In the genomic region with DNA sequence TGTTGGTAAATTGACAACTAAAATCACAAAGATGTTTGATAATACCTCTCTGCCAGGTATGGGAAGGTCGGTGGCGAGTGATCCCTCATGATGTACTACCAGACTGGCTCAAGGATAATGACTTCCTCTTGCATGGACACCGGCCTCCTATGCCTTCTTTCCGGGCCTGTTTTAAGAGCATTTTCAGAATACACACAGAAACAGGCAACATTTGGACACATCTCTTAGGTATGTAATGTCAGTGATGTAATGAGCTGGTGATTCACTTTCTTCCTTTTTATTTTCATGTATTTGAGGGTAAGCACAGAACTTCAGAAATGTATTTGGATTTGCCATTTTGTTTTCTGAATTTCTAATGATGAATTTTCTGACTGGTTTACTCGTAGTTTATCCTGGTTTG, we compare ENCODE assay signal across 14 cellular contexts. TPM values are rescaled to one million over a fixed set of nuclear protein-coding genes. Genes with fewer than 3 reads are reported as not detected.
A peak's percentile ranks its signal among the peaks of the same experiment; 100 is the strongest.
DNase-seq lines count a peak whose midpoint lies in the region; ATAC-seq and TF ChIP-seq lines count a peak whose summit lies in the region.
"Had no signal": no experiment of that assay in that cellular context is flagged by ENCODE, and none has a peak within 500 bp of the region (broad histone marks: within the 10 kb centered on the region; RNA-seq: fewer than 3 reads in every experiment).

No MANE protein-coding gene starts in this region.

- H3K27me3 Mint-ChIP-seq in chondrocyte (ENCODE audit: low read depth) (no peaks in the 10 kb centered on the region), mesothelial cell of epicardium (ENCODE audit: low read depth) (no peaks in the 10 kb centered on the region)

- peaks cover 72% of the 10 kb centered on the region for H3K4me1 Mint-ChIP-seq in chondrocyte (ENCODE audit: low read depth)
- peaks cover 74% of the 10 kb centered on the region for H3K4me1 Mint-ChIP-seq in mesothelial cell of epicardium

- H3K9me3 Mint-ChIP-seq in chondrocyte (ENCODE audit: low read depth) (no peaks in the 10 kb centered on the region), mesothelial cell of epicardium (no peaks in the 10 kb centered on the region)

- no peak for ATAC-seq in GM18873 (IDR thresholded peaks at IDR 0.05; ENCODE audit: low FRiP score, unreplicated experiment)

- no peaks in the 10 kb centered on the region for H3K36me3 Mint-ChIP-seq in chondrocyte (ENCODE audit: low read depth)
- peaks cover 16% of the 10 kb centered on the region for H3K36me3 Mint-ChIP-seq in mesothelial cell of epicardium

- no peak overlapping the region for H3K4me3 ChIP-seq in AG09309 (ENCODE audit: control insufficient read depth, low read depth, low read length)
- H3K4me3 ChIP-seq: adrenal gland; BLaER1 treated with 17β-estradiol and CSF1 and Interleukin-3, amounts not matched to agents 10 nM and 100 nM; SJSA1; vagina had no signal

- H3K27ac Mint-ChIP-seq in chondrocyte (ENCODE audit: unreplicated experiment) (peak overlapping the region; percentile 79), mesothelial cell of epicardium (peak overlapping the region; percentile 84)

- DNase-seq in AG09309 (ENCODE audit: low read depth), result peak; percentile 46
- DNase-seq in M059J (ENCODE audit: low read depth), result peak; percentile 77
- no peak for DNase-seq in chondrocyte (ENCODE audit: low spot score)
- no peak for DNase-seq in mesothelial cell of epicardium (ENCODE audit: low spot score in 2 of 2, unreplicated experiment in 2 of 2)
- DNase-seq in germinal center (ENCODE audit: low spot score), result no peak
- DNase-seq in D341Med (ENCODE audit: low spot score), result no peak
- no peak for DNase-seq in NAMALWA (ENCODE audit: low spot score)
- DNase-seq: adrenal gland, NCI-H1694 treated with DMSO at 0.1 percent for 48 hours had no signal

- no peak for TF ChIP-seq CTCF in AG09309 (IDR thresholded peaks at IDR 0.05; ENCODE audit: control insufficient read depth, insufficient read depth, low read depth, low read length, missing control alignments)
- no peak for TF ChIP-seq CTCF in chondrocyte (IDR thresholded peaks at IDR 0.05)
- no peak for TF ChIP-seq CTCF in mesothelial cell of epicardium (IDR thresholded peaks at IDR 0.05; ENCODE audit: unreplicated experiment)

- H3K4me3 Mint-ChIP-seq in chondrocyte (ENCODE audit: unreplicated experiment), result no peak overlapping the region
- H3K4me3 Mint-ChIP-seq in mesothelial cell of epicardium, result no peak overlapping the region

RNA-seq across cellular contexts. Expression of gene LRTM2, which starts 42.6 kb away (rescaled TPM):
- 0.07 TPM in 1 of 2 replicates, not detected in the other for total RNA-seq in M059J (2014; rRNA removed; shearing (Covaris generic))
- not detected in 3 replicates for total RNA-seq in chondrocyte
- 0.45 to 0.47 TPM in 2 of 3 replicates, not detected in the other for total RNA-seq in mesothelial cell of epicardium
- total RNA-seq: adrenal gland, lung microvascular endothelial cell, SJSA1, vagina had no signal

Comparison
In these comparisons a context has a peak if more than half of its experiments do, and no peak if none do; other contexts are left out.
1. DNase-seq: peak in AG09309 (single experiment) and M059J (single experiment); none in chondrocyte (single experiment), mesothelial cell of epicardium (0 of 2), germinal center (single experiment), D341Med (single experiment) and NAMALWA (single experiment).